ENCODE assay signal across 3 cellular contexts in genomic region chr5:76251656-76252055, GRCh38.
"Had no signal": no experiment of that assay in that cellular context is flagged by ENCODE, and none has a peak within 500 bp of the region (broad histone marks: within the 10 kb centered on the region; RNA-seq: fewer than 3 reads in every experiment).

No MANE protein-coding gene starts in this region.

- H3K4me3 ChIP-seq: GM12878 had no signal

- DNase-seq: GDM1, GF-D8 had no signal

- ATAC-seq: GM12878 had no signal
